ENCODE assay signal across 7 cellular contexts in the genomic region with DNA sequence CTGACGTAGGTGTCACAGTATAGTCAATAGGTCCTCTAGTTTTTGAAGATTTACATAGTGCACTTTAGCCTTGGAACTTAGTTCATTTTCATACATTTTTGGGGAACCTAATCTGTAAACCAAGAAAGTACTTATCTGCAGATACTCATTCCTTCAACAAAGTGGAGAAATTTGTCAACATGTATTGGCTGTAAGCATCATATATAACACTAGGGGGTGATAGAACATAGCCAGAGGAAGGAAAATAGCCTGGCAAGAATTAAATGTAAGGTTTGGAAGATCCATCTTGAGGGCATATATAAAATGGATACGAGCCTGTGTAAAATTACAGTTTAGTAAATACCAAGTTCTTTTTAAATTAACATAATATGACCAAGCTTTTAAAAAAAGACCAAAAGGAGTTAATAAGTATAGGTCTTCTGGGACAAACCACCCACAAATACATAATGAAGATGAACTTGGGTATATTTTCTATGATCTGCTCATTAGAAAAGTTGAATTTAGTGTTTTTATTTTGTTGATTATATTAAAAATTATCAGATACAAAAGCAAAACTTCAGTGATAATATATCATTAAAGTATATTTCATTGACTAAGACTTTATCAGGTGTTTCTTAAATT. TPM values are rescaled to one million over a fixed set of nuclear protein-coding genes. Genes with fewer than 3 reads are reported as not detected.
DNase-seq lines count a peak whose midpoint lies in the region; ATAC-seq, FAIRE-seq and TF ChIP-seq lines count a peak whose summit lies in the region.

No MANE protein-coding gene starts in this region.

- H3K4me1 ChIP-seq in uterus: no peaks in the 10 kb centered on the region

- no peak for TF ChIP-seq POLR2A in GM12892 (IDR thresholded peaks at IDR 0.05; ENCODE audit: low read depth, low read length)
- TF ChIP-seq POLR2A in uterus (IDR thresholded peaks at IDR 0.05): no peak

- H3K27me3 ChIP-seq in uterus: no peaks in the 10 kb centered on the region
- H3K27me3 ChIP-seq in H7 (ENCODE audit: control insufficient read depth, insufficient read depth, low read length): no peaks in the 10 kb centered on the region

- FAIRE-seq in GM12892 (lab: Jason Lieb, UNC): peak; percentile 33

- DNase-seq in GM12892 (ENCODE audit: insufficient read length) (no peak), NCI-H1694 (lab: John Stamatoyannopoulos, UW) (peak; percentile 64), hepatic stellate cell (ENCODE audit: low spot score) (peak; percentile 36), uterus (no peak), H7 (no peak)

- intact Hi-C loops in uterus (cut with DNase I; ENCODE audit: low total_unique reads): no loop called here

- H3K36me3 ChIP-seq in uterus (no peaks in the 10 kb centered on the region), H7 (replicated peaks; ENCODE audit: control insufficient read depth, insufficient read depth, low read length) (peaks cover 8% of the 10 kb centered on the region)

- ATAC-seq in HG03280 (IDR thresholded peaks at IDR 0.05; ENCODE audit: unreplicated experiment): no peak

- TF ChIP-seq CTCF in VCaP (conservative IDR thresholded peaks at IDR 0.05) (peak; percentile 92), uterus (IDR thresholded peaks at IDR 0.05) (peak; percentile 76 to 89 (median 84))

- H3K9me3 ChIP-seq in uterus: no peaks in the 10 kb centered on the region

- no peak overlapping the region for H3K27ac ChIP-seq in VCaP
- H3K27ac ChIP-seq in uterus: no peak overlapping the region

- H3K4me3 ChIP-seq in uterus: no peak overlapping the region
- H3K4me3 ChIP-seq in H7 (ENCODE audit: insufficient read depth, low read depth, low read length): no peak overlapping the region

RNA-seq across cellular contexts. Expression of gene RPL37A, which starts 18.2 kb away (rescaled TPM):
- polyA plus RNA-seq in GM12892 (2012; ENCODE audit: missing spikeins): 6,135 TPM
- total RNA-seq in uterus: 1,000 to 10,000 TPM in 3 of 4 donors, 100 to 1,000 TPM in 1; 716 to 2,917 (median 2,308) TPM
- 3,026 and 3,219 TPM in 2 replicates for total RNA-seq in H7 (2014; rRNA removed; shearing (Covaris generic))

Comparison
In these comparisons a context has a peak if more than half of its experiments do, and no peak if none do; other contexts are left out.
1. DNase-seq: peak in NCI-H1694 (single experiment) and hepatic stellate cell (single experiment); none in GM12892 (single experiment), uterus (0 of 2) and H7 (single experiment).